ENCODE assay signal across 19 cellular contexts in the genomic region with DNA sequence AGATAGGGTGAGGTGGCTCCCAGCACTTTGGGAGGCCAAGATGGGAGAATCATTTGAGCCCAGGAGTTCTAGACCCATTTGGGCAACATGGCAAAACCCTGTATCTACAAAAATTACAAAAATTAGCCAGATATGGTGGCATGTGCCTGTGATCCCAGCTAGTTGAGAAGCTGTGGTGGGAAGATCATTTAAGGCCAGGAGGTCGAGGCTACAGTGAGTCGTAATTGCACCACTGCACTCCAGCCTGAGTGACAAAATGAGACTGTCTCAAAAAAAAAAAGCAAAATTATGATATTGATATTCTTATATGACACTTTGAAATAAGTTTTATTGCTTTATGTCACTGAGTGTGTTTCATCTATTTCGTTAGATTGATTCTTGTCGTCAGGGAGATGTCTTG.
"Had no signal": no experiment of that assay in that cellular context is flagged by ENCODE, and none has a peak within 500 bp of the region (broad histone marks: within the 10 kb centered on the region; RNA-seq: fewer than 3 reads in every experiment).

No MANE protein-coding gene starts in this region.

- H3K9me3 ChIP-seq: gastroesophageal sphincter, pancreas, sigmoid colon, stomach, testis, upper lobe of left lung had no signal

- DNase-seq: activated CD4-positive, alpha-beta T cell treated with anti-CD3 and anti-CD28 coated beads, Interleukin-2, amount 50 U/mL, for 4 hours; activated CD4-positive, CD25-positive, alpha-beta regulatory T cell treated with anti-CD3 and anti-CD28 coated beads, Interleukin-2, amount 50 U/mL, for 72 hours; activated naive CD4-positive, alpha-beta T cell treated with anti-CD3 and anti-CD28 coated beads for 36 hours; activated naive CD8-positive, alpha-beta T cell treated with anti-CD3 and anti-CD28 coated beads, Interleukin-2, amount 50 U/mL, for 24 hours; activated T-cell treated with anti-CD3 and anti-CD28 coated beads for 4 hours; aorta; effector CD8-positive, alpha-beta T cell; left colon; pancreas; sigmoid colon; stimulated activated CD4-positive, alpha-beta T cell treated with anti-CD3 and anti-CD28 coated beads, Interleukin-1b, Interleukin-23, amount 100 ng/mL, for 48 hours; stomach; testis; upper lobe of left lung had no signal

- H3K27ac ChIP-seq: gastroesophageal sphincter, pancreas, sigmoid colon, stomach, testis, upper lobe of left lung had no signal

- H3K27ac Mint-ChIP-seq: activated naive CD4-positive, alpha-beta T cell treated with anti-CD3 and anti-CD28 coated beads for 36 hours; activated naive CD8-positive, alpha-beta T cell treated with anti-CD3 and anti-CD28 coated beads, Interleukin-2, amount 50 U/mL, for 24 hours; activated T-helper 2 cell treated with anti-CD3 and anti-CD28 coated beads, Interferon-gamma antibody, Interleukin-2, Interleukin-4, amounts not matched to agents 10 μg/mL and 5 μg/mL and 100 μg/mL, durations not matched to agents 14 hours and 24 hours and 36 hours; T-helper 2 cell treated with Interferon-gamma antibody and Interleukin-4, amounts not matched to agents 5 μg/mL and 100 μg/mL, for 36 hours had no signal

- H3K4me3 ChIP-seq: gastroesophageal sphincter, lung, pancreas, sigmoid colon, stomach, testis, upper lobe of left lung had no signal

- H3K27me3 Mint-ChIP-seq: activated naive CD8-positive, alpha-beta T cell treated with anti-CD3 and anti-CD28 coated beads, Interleukin-2, amount 50 U/mL, for 24 hours had no signal

- ATAC-seq: activated naive CD8-positive, alpha-beta T cell treated with anti-CD3 and anti-CD28 coated beads, Interleukin-2, amount 50 U/mL, for 24 hours; gastroesophageal sphincter; left colon; pancreas had no signal

- H3K4me3 Mint-ChIP-seq: activated naive CD4-positive, alpha-beta T cell treated with anti-CD3 and anti-CD28 coated beads for 36 hours; activated naive CD8-positive, alpha-beta T cell treated with anti-CD3 and anti-CD28 coated beads, Interleukin-2, amount 50 U/mL, for 24 hours; neural crest cell; T-helper 2 cell treated with Interferon-gamma antibody and Interleukin-4, amounts not matched to agents 5 μg/mL and 100 μg/mL, for 36 hours had no signal

- H3K9me3 Mint-ChIP-seq: activated naive CD4-positive, alpha-beta T cell treated with anti-CD3 and anti-CD28 coated beads for 36 hours; activated naive CD8-positive, alpha-beta T cell treated with anti-CD3 and anti-CD28 coated beads, Interleukin-2, amount 50 U/mL, for 24 hours; activated T-helper 2 cell treated with anti-CD3 and anti-CD28 coated beads, Interferon-gamma antibody, Interleukin-2, Interleukin-4, amounts not matched to agents 10 μg/mL and 5 μg/mL and 100 μg/mL, durations not matched to agents 14 hours and 24 hours and 36 hours; neural crest cell; T-helper 2 cell treated with Interferon-gamma antibody and Interleukin-4, amounts not matched to agents 5 μg/mL and 100 μg/mL, for 36 hours had no signal

- H3K27me3 ChIP-seq: gastroesophageal sphincter, pancreas, sigmoid colon, stomach, testis, upper lobe of left lung had no signal
